ENCODE assay signal across 9 cellular contexts in the genomic region with DNA sequence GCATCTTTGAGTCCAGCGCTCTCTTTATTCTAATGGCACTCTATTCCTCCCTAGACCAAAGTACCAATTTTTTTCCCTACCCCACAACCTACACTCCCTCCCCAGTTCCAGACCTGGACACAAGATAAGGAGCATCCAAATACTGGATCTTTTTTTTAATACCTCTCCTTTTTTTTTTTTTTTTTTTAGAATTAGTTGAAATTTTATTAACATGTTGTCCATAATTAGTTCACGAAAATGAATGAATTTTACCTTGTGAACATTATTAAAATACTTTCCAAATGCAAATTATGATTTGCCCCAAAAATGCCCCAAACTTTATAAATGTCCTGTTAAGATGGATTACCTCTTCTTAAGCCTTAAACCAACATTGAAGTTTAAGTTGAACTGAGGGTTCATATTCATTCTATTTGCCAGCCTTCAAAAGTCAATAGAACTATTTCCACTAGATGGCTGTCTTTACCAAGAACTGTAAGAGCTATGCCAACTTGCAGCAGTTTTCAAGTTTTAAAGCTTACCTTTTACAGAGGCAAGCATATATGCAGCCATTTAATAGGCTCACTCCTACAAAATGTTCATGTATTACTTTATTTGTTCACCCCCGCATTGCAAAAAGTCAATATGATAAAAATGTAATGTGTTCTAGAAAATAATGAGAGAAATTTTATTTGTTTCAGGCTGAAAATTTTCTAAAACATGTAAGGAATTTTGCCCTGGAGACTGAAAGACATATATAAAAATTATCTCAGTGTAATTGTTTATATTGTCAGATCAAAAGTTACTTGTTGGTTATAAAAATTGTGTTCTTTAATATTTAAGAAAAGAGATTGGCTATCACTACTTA. TPM values are rescaled to one million over a fixed set of nuclear protein-coding genes. Genes with fewer than 3 reads are reported as not detected.
DNase-seq lines count a peak whose midpoint lies in the region; ATAC-seq, FAIRE-seq and TF ChIP-seq lines count a peak whose summit lies in the region.
"Had no signal": no experiment of that assay in that cellular context is flagged by ENCODE, and none has a peak within 500 bp of the region (broad histone marks: within the 10 kb centered on the region; RNA-seq: fewer than 3 reads in every experiment).

No MANE protein-coding gene starts in this region.

- H3K4me3 ChIP-seq in Panc1 (ENCODE audit: low read depth in 2 of 2, low read length in 2 of 2) = no peak overlapping the region
- no peak overlapping the region for H3K4me3 ChIP-seq in naive thymus-derived CD4-positive, alpha-beta T cell (ENCODE audit: low read length)
- H3K4me3 ChIP-seq: skin epidermis had no signal

- intact Hi-C loops in Panc1 (cut with micrococcal nuclease; ENCODE audit: unreplicated experiment) = loop anchor here (1.0 to 10.0 kb wide), 2 partner anchors 86 to 155 kb away; no protein-coding TSS in a partner anchor
- intact Hi-C loops in naive thymus-derived CD4-positive, alpha-beta T cell (cut with micrococcal nuclease) = loop anchor here (1.0 to 5.0 kb wide), 9 partner anchors 40 to 676 kb away; a partner anchor contains a TSS

- DNase-seq in DMS114 treated with DMSO at 0.1 percent for 48 hours (lab: John Stamatoyannopoulos, UW; ENCODE audit: unreplicated experiment) (peak; percentile 80), HS-5 (ENCODE audit: low read depth) (peak; percentile 32), Panc1 (ENCODE audit: low read depth, low spot score) (peak; percentile 39)
- DNase-seq in naive thymus-derived CD4-positive, alpha-beta T cell = peak in 7 of 9 donors; percentile 28 to 69 (median 56)
- no peak for DNase-seq in activated CD4-positive, alpha-beta memory T cell treated with anti-CD3 and anti-CD28 coated beads, Interleukin-2, amount 10 ng/mL, durations not matched to agents 7 days and 5 days
- DNase-seq in activated CD4-positive, alpha-beta T cell treated with anti-CD3 and anti-CD28 coated beads, Interleukin-2, amount 50 U/mL, for 48 hours = no peak
- DNase-seq in activated CD4-positive, alpha-beta T cell treated with anti-CD3 and anti-CD28 coated beads for 48 hours = no peak

- in situ Hi-C loops in Panc1 (cut with HindIII; ENCODE audit: low pct_unique_long_range_greater_than_20kb, low sequenced_read_pairs) = no loop called here

- no peaks in the 10 kb centered on the region for H3K9me3 Mint-ChIP-seq in naive thymus-derived CD4-positive, alpha-beta T cell
- H3K9me3 Mint-ChIP-seq in activated CD4-positive, alpha-beta memory T cell treated with anti-CD3 and anti-CD28 coated beads, Interleukin-2, amount 10 ng/mL, durations not matched to agents 7 days and 5 days = no peaks in the 10 kb centered on the region

- H3K4me3 Mint-ChIP-seq in naive thymus-derived CD4-positive, alpha-beta T cell = no peak overlapping the region
- no peak overlapping the region for H3K4me3 Mint-ChIP-seq in activated CD4-positive, alpha-beta memory T cell treated with anti-CD3 and anti-CD28 coated beads, Interleukin-2, amount 10 ng/mL, durations not matched to agents 7 days and 5 days

- H3K36me3 ChIP-seq in Panc1 (ENCODE audit: control insufficient read depth, insufficient read depth, low read length) = no peaks in the 10 kb centered on the region
- no peaks in the 10 kb centered on the region for H3K36me3 ChIP-seq in naive thymus-derived CD4-positive, alpha-beta T cell (ENCODE audit: control insufficient read depth in 2 of 3, insufficient read depth in 3 of 3, low read length in 3 of 3)

- H3K36me3 Mint-ChIP-seq in naive thymus-derived CD4-positive, alpha-beta T cell = no peaks in the 10 kb centered on the region
- no peaks in the 10 kb centered on the region for H3K36me3 Mint-ChIP-seq in activated CD4-positive, alpha-beta memory T cell treated with anti-CD3 and anti-CD28 coated beads, Interleukin-2, amount 10 ng/mL, durations not matched to agents 7 days and 5 days (ENCODE audit: low read depth)

- H3K4me1 ChIP-seq in Panc1 (ENCODE audit: control insufficient read depth, insufficient read depth, low read length) = no peaks in the 10 kb centered on the region
- no peaks in the 10 kb centered on the region for H3K4me1 ChIP-seq in naive thymus-derived CD4-positive, alpha-beta T cell (ENCODE audit: control insufficient read depth in 2 of 2, insufficient read depth in 2 of 2, low read length in 2 of 2)

- no peaks in the 10 kb centered on the region; the same call in 1 of the 2 replicates for H3K9me3 ChIP-seq in Panc1 (ENCODE audit: control insufficient read depth, insufficient read depth, low read depth, low read length)
- H3K9me3 ChIP-seq in naive thymus-derived CD4-positive, alpha-beta T cell (ENCODE audit: control insufficient read depth in 2 of 3, low read length in 3 of 3) = no peaks in the 10 kb centered on the region

- no peak overlapping the region for H3K27ac ChIP-seq in Panc1 (ENCODE audit: low read length)
- H3K27ac ChIP-seq in naive thymus-derived CD4-positive, alpha-beta T cell (ENCODE audit: low read depth, low read length) = no peak overlapping the region
- H3K27ac ChIP-seq: skin epidermis had no signal

- H3K4me1 Mint-ChIP-seq in naive thymus-derived CD4-positive, alpha-beta T cell = peaks cover 0 to 11% (median 7%) of the 10 kb centered on the region in 7 donors
- H3K4me1 Mint-ChIP-seq in activated CD4-positive, alpha-beta memory T cell treated with anti-CD3 and anti-CD28 coated beads, Interleukin-2, amount 10 ng/mL, durations not matched to agents 7 days and 5 days = no peaks in the 10 kb centered on the region

- H3K27me3 Mint-ChIP-seq in naive thymus-derived CD4-positive, alpha-beta T cell = peaks cover 0 to 56% (median 19%) of the 10 kb centered on the region in 5 donors
- H3K27me3 Mint-ChIP-seq in activated CD4-positive, alpha-beta memory T cell treated with anti-CD3 and anti-CD28 coated beads, Interleukin-2, amount 10 ng/mL, durations not matched to agents 7 days and 5 days = peaks cover 51% of the 10 kb centered on the region

- POLR2A ChIA-PET in Panc1 (lab: Charles Lee) = no interaction called here
- POLR2A ChIA-PET in naive thymus-derived CD4-positive, alpha-beta T cell (lab: Charles Lee) = interaction anchor here (0.5 to 1.5 kb wide), 3 partner anchors 41 to 150 kb away, joined by 3 to 4 read pairs (median 3); no protein-coding TSS in a partner anchor
- POLR2A ChIA-PET in activated CD4-positive, alpha-beta memory T cell treated with anti-CD3 and anti-CD28 coated beads, Interleukin-2, amount 10 ng/mL, durations not matched to agents 7 days and 5 days (lab: Charles Lee) = no interaction called here

- no TSS peak for BruUV-seq in Panc1 (replicated peaks; lab: Mats Ljungman, UMichigan)

- H3K27me3 ChIP-seq in Panc1 (ENCODE audit: control insufficient read depth, insufficient read depth, low read length) = peaks cover 16% of the 10 kb centered on the region
- H3K27me3 ChIP-seq in naive thymus-derived CD4-positive, alpha-beta T cell (ENCODE audit: control insufficient read depth in 2 of 2, insufficient read depth in 2 of 2, low read length in 2 of 2) = no peaks in the 10 kb centered on the region

- no peak overlapping the region for H3K27ac Mint-ChIP-seq in naive thymus-derived CD4-positive, alpha-beta T cell
- no peak overlapping the region for H3K27ac Mint-ChIP-seq in activated CD4-positive, alpha-beta memory T cell treated with anti-CD3 and anti-CD28 coated beads, Interleukin-2, amount 10 ng/mL, durations not matched to agents 7 days and 5 days

- FAIRE-seq in endometrium (lab: Jason Lieb, UNC) = peak; percentile 61

- peak; percentile 71; the same call in 1 of the 2 replicates for TF ChIP-seq CTCF in Panc1 (IDR thresholded peaks at IDR 0.05)

- CTCF ChIA-PET in Panc1 (lab: Charles Lee) = interaction anchor here (0.6 to 1.6 kb wide), 6 partner anchors 41 to 214 kb away, joined by 3 to 7 read pairs (median 4); no protein-coding TSS in a partner anchor
- CTCF ChIA-PET in naive thymus-derived CD4-positive, alpha-beta T cell (lab: Charles Lee) = interaction anchor here (0.5 to 4.6 kb wide), 11 partner anchors 38 to 460 kb away, joined by 3 to 61 read pairs (median 5); a partner anchor contains a TSS
- CTCF ChIA-PET in activated CD4-positive, alpha-beta memory T cell treated with anti-CD3 and anti-CD28 coated beads, Interleukin-2, amount 10 ng/mL, durations not matched to agents 7 days and 5 days (lab: Charles Lee) = interaction anchor here (1.1 to 2.8 kb wide), 5 partner anchors 38 to 153 kb away, joined by 3 to 28 read pairs (median 9); a partner anchor contains a TSS

- ATAC-seq in Panc1 = peak; percentile 94
- peak; percentile 81 for ATAC-seq in naive thymus-derived CD4-positive, alpha-beta T cell

RNA-seq across cellular contexts. Expression of a gene that starts 39.7 kb away (rescaled TPM):
- total RNA-seq in Panc1 (2021; ENCODE audit: unreplicated experiment) = 46.2 TPM
- 22.3 TPM for polyA plus RNA-seq in Panc1 (2012; ENCODE audit: insufficient read length)
- 10 to 100 TPM; 35.0 to 57.3 (median 41.5) TPM for total RNA-seq in naive thymus-derived CD4-positive, alpha-beta T cell
- 10 to 100 TPM; 15.8 to 23.7 TPM for polyA plus RNA-seq in naive thymus-derived CD4-positive, alpha-beta T cell
- total RNA-seq in activated CD4-positive, alpha-beta memory T cell treated with anti-CD3 and anti-CD28 coated beads, Interleukin-2, amount 10 ng/mL, durations not matched to agents 7 days and 5 days = 10 to 100 TPM; 39.1 to 39.4 TPM

Comparison
In these comparisons a context has a peak if more than half of its experiments do, and no peak if none do; other contexts are left out.
1. DNase-seq: peak in DMS114 treated with DMSO at 0.1 percent for 48 hours (single experiment), HS-5 (single experiment), Panc1 (single experiment) and naive thymus-derived CD4-positive, alpha-beta T cell (7 of 9); none in activated CD4-positive, alpha-beta memory T cell treated with anti-CD3 and anti-CD28 coated beads, Interleukin-2, amount 10 ng/mL, durations not matched to agents 7 days and 5 days (single experiment), activated CD4-positive, alpha-beta T cell treated with anti-CD3 and anti-CD28 coated beads, Interleukin-2, amount 50 U/mL, for 48 hours (0 of 2) and activated CD4-positive, alpha-beta T cell treated with anti-CD3 and anti-CD28 coated beads for 48 hours (single experiment).